17 cellular contexts compared by ENCODE assay signal in the genomic region with DNA sequence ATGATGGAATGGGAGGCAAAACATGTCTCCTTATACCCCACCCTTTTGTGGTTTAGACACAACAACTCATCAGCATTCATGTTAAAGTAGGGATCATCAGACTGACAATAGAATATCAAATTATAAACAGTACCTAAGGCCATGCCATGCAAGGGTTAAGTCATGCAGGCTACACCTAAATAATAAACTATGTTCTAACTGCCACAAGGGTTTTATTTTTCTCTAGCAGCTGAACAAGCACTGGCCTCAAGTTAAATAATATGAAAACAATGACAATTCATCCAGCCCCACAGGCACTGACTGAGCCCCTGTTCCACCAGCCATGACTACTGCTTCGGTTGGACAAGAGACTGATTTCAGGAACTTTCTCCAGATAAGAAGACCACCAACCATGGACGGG.
DNase-seq lines count a peak whose midpoint lies in the region; ATAC-seq and TF ChIP-seq lines count a peak whose summit lies in the region.
"Had no signal": no experiment of that assay in that cellular context is flagged by ENCODE, and none has a peak within 500 bp of the region (broad histone marks: within the 10 kb centered on the region; RNA-seq: fewer than 3 reads in every experiment).

No MANE protein-coding gene starts in this region.

- TF ChIP-seq CTCF in mucosa of descending colon (IDR thresholded peaks at IDR 0.05) = no peak

- peak; percentile 57 for ATAC-seq in left colon
- peak; percentile 70 for ATAC-seq in mucosa of descending colon
- no peak for ATAC-seq in GM21529 (IDR thresholded peaks at IDR 0.05; ENCODE audit: unreplicated experiment)

- intact Hi-C loops in left colon (cut with DNase I, micrococcal nuclease) = no loop called here
- intact Hi-C loops in mucosa of descending colon (cut with DNase I, micrococcal nuclease) = no loop called here

- H3K4me1 ChIP-seq in mucosa of descending colon (ENCODE audit: low read depth) = no peaks in the 10 kb centered on the region
- H3K4me1 ChIP-seq: BE2C, BLaER1, Caco-2 had no signal

- H3K4me3 ChIP-seq in mucosa of descending colon = no peak overlapping the region
- H3K4me3 ChIP-seq: BLaER1 had no signal

- no peaks in the 10 kb centered on the region for H3K9me3 ChIP-seq in mucosa of descending colon
- H3K9me3 ChIP-seq: BE2C, BLaER1, Caco-2 had no signal

- H3K36me3 ChIP-seq in mucosa of descending colon (ENCODE audit: low read depth) = no peaks in the 10 kb centered on the region
- H3K36me3 ChIP-seq: BE2C, BLaER1 had no signal

- no peak for DNase-seq in left colon
- peak in 1 of 3 donors; percentile 5 for DNase-seq in mucosa of descending colon
- DNase-seq in activated CD4-positive, alpha-beta T cell treated with anti-CD3 and anti-CD28 coated beads for 4 hours = no peak
- DNase-seq in COLO829 (ENCODE audit: low spot score) = no peak
- DNase-seq: 8988T; ACHN; BE2C; C1 segment of cervical spinal cord; Caco-2; Calu3; CD4-positive, alpha-beta memory T cell; CD4-positive, CD25-positive, alpha-beta regulatory T cell; CD8-positive, alpha-beta memory T cell; DMS79 treated with DMSO at 0.1 percent for 48 hours; GF-D8 had no signal
